28 cellular contexts compared by ENCODE assay signal in genomic region chr17:67052720-67053437, GRCh38. TPM values are rescaled to one million over a fixed set of nuclear protein-coding genes. Genes with fewer than 3 reads are reported as not detected.
"Had no signal": no experiment of that assay in that cellular context is flagged by ENCODE, and none has a peak within 500 bp of the region (broad histone marks: within the 10 kb centered on the region; RNA-seq: fewer than 3 reads in every experiment).

No MANE protein-coding gene starts in this region.

- H3K4me1 Mint-ChIP-seq: activated naive CD4-positive, alpha-beta T cell treated with anti-CD3 and anti-CD28 coated beads, Interleukin-2, amount 50 U/mL, for 24 hours; neural crest cell had no signal

- H3K4me3 Mint-ChIP-seq: activated naive CD4-positive, alpha-beta T cell treated with anti-CD3 and anti-CD28 coated beads, Interleukin-2, amount 50 U/mL, for 24 hours; memory B cell; neural crest cell had no signal

- DNase-seq: activated CD4-positive, alpha-beta T cell treated with anti-CD3 and anti-CD28 coated beads for 1 hour; activated CD4-positive, alpha-beta T cell treated with anti-CD3 and anti-CD28 coated beads, Interleukin-2, amount 50 U/mL, for 1 hour; activated effector memory CD4-positive, alpha-beta T cell treated with anti-CD3 and anti-CD28 coated beads, Interleukin-2, amount 50 U/mL, for 16 hours; activated T-cell treated with anti-CD3 and anti-CD28 coated beads for 4 hours; anterior cingulate cortex; body of pancreas; dermis blood vessel endothelial cell; effector memory CD4-positive, alpha-beta T cell; left cardiac atrium; stimulated activated CD4-positive, alpha-beta T cell treated with anti-CD3 and anti-CD28 coated beads, Interleukin-12 subunit alpha, Interleukin-12 subunit beta, amount 100 ng/mL, for 4 hours; stimulated activated CD4-positive, alpha-beta T cell treated with anti-CD3 and anti-CD28 coated beads, Interleukin-4, amount 100 ng/mL, for 4 hours; stimulated activated naive CD8-positive, alpha-beta T cell treated with anti-CD3 and anti-CD28 coated beads, Interleukin-15, Interleukin-2, amounts not matched to agents 100 U/mL and 50 U/mL, for 24 hours; T-helper 1 cell; tibial artery had no signal

- H3K27me3 ChIP-seq: body of pancreas, cardiac muscle cell, esophagus muscularis mucosa, right atrium auricular region, tibial artery had no signal

- H3K27me3 Mint-ChIP-seq: activated naive CD4-positive, alpha-beta T cell treated with anti-CD3 and anti-CD28 coated beads, Interleukin-2, amount 50 U/mL, for 24 hours; memory B cell had no signal

- H3K4me1 ChIP-seq: body of pancreas, esophagus muscularis mucosa, tibial artery had no signal

- H3K27ac ChIP-seq: body of pancreas, cardiac muscle cell, esophagus muscularis mucosa, right atrium auricular region, tibial artery had no signal

- H3K4me3 ChIP-seq: body of pancreas, cardiac muscle cell, esophagus muscularis mucosa, right atrium auricular region, tibial artery had no signal

- ATAC-seq: body of pancreas; left cardiac atrium; stimulated activated naive CD8-positive, alpha-beta T cell treated with anti-CD3 and anti-CD28 coated beads, Interleukin-15, Interleukin-2, amounts not matched to agents 100 U/mL and 50 U/mL, for 24 hours had no signal

- H3K27ac Mint-ChIP-seq: activated naive CD4-positive, alpha-beta T cell treated with anti-CD3 and anti-CD28 coated beads, Interleukin-2, amount 50 U/mL, for 24 hours; memory B cell; progenitor cell of endocrine pancreas had no signal

- H3K36me3 ChIP-seq: cardiac muscle cell, esophagus muscularis mucosa, right atrium auricular region, tibial artery had no signal

RNA-seq across cellular contexts. Expression of gene CACNG1, which starts 8.5 kb away (rescaled TPM):
- total RNA-seq: activated CD8-positive, alpha-beta memory T cell treated with anti-CD3 and anti-CD28 coated beads for 36 hours; body of pancreas; cardiac muscle cell; chondrocyte; dermis blood vessel endothelial cell; endothelial cell of umbilical vein; esophagus muscularis mucosa; left cardiac atrium; lower leg skin; mononuclear cell; osteoblast; right atrium auricular region had no signal
- polyA plus RNA-seq: cardiac muscle cell, endothelial cell of umbilical vein, urinary bladder had no signal
